8 cellular contexts compared by ENCODE assay signal in the genomic region with DNA sequence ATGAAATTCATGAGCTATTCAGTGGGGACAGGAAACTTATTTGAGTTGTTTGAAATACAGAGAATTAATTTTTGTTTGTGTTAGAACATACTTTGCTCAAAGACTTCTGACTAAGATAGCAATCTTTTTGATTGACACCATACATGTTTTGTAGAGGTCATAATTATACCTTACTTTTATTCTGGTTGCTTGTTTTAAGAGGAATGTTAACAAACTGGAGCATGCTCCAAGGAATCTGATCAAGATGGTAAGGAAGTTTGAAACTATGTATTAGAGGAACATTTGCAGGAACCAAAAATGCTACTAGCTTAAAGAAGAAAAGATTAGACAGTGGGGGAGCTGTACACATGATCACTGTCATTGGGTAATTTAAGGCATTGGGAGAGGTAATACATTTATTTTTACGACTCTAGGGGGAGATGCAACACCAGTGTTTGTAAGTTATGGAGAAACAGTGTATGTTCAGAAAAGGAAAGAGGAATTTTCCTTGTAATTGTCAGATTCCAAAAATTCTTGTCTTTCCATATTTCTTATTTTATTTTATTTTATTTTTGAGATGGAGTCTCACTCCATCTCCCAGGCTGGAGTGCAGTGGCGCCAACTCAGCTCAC. TPM values are rescaled to one million over a fixed set of nuclear protein-coding genes. Genes with fewer than 3 reads are reported as not detected.
DNase-seq lines count a peak whose midpoint lies in the region; ATAC-seq and TF ChIP-seq lines count a peak whose summit lies in the region.

No MANE protein-coding gene starts in this region.

- DNase-seq in NOMO-1 (lab: John Stamatoyannopoulos, UW; ENCODE audit: unreplicated experiment in 2 of 2) (peak; percentile 21 to 46), NOMO-1 treated with dmso at 0.1 percent for 144 hours (lab: John Stamatoyannopoulos, UW; ENCODE audit: unreplicated experiment) (no peak), HFFc6 (peak; percentile 45), RPMI7951 (ENCODE audit: low read depth) (peak; percentile 37), foreskin keratinocyte (no peak), NCI-H2171 treated with DMSO at 0.1 percent for 48 hours (lab: John Stamatoyannopoulos, UW) (no peak), putamen (ENCODE audit: low spot score) (no peak)

- no peaks in the 10 kb centered on the region for H3K27me3 ChIP-seq in foreskin keratinocyte

- peak overlapping the region; percentile 32; the same call in 1 of the 2 replicates for H3K27ac Mint-ChIP-seq in HFFc6

- H3K4me1 Mint-ChIP-seq in HFFc6 (ENCODE audit: low read depth) = peaks cover 83% of the 10 kb centered on the region

- ATAC-seq in foreskin keratinocyte = peak; percentile 56
- no peak for ATAC-seq in HG03571 (IDR thresholded peaks at IDR 0.05; ENCODE audit: unreplicated experiment)

- H3K36me3 Mint-ChIP-seq in HFFc6 (ENCODE audit: low read depth) = peaks cover 3% of the 10 kb centered on the region; the same call in 1 of the 2 replicates

- no peak overlapping the region for H3K27ac ChIP-seq in foreskin keratinocyte

- H3K9me3 Mint-ChIP-seq in HFFc6 = no peaks in the 10 kb centered on the region

- H3K4me3 Mint-ChIP-seq in HFFc6 = no peak overlapping the region

- peaks cover 3% of the 10 kb centered on the region for H3K4me1 ChIP-seq in foreskin keratinocyte

- no peaks in the 10 kb centered on the region for H3K27me3 Mint-ChIP-seq in HFFc6 (ENCODE audit: insufficient read depth)

- TF ChIP-seq CTCF in HFFc6 (IDR thresholded peaks at IDR 0.05) (peak; percentile 63), foreskin keratinocyte (conservative IDR thresholded peaks at IDR 0.05) (peak; percentile 57)

RNA-seq across cellular contexts. Expression of gene AGFG1, which starts 8.0 kb away (rescaled TPM):
- 100 to 1,000 TPM in 1 of 6 experiments, 10 to 100 TPM in 5; 62.3 to 105 (median 74.0) TPM for total RNA-seq in HFFc6 (2021; fragmentation: NEBNext Ultra II Directional; extraction: Animal tissue kit (Norgen Biotek cat#: 25700))
- total RNA-seq in RPMI7951 (2014; rRNA removed; shearing (Covaris generic)) = 85.0 and 120 TPM in 2 replicates
- total RNA-seq in foreskin keratinocyte = 80.3 and 83.0 TPM in 2 replicates
- polyA plus RNA-seq in foreskin keratinocyte = 42.1 and 47.6 TPM in 2 replicates

Comparison
In these comparisons a context has a peak if more than half of its experiments do, and no peak if none do; other contexts are left out.
1. DNase-seq: peak in NOMO-1 (2 of 2), HFFc6 (single experiment) and RPMI7951 (single experiment); none in NOMO-1 treated with dmso at 0.1 percent for 144 hours (single experiment), foreskin keratinocyte (0 of 2), NCI-H2171 treated with DMSO at 0.1 percent for 48 hours (single experiment) and putamen (single experiment).